In the genomic region with DNA sequence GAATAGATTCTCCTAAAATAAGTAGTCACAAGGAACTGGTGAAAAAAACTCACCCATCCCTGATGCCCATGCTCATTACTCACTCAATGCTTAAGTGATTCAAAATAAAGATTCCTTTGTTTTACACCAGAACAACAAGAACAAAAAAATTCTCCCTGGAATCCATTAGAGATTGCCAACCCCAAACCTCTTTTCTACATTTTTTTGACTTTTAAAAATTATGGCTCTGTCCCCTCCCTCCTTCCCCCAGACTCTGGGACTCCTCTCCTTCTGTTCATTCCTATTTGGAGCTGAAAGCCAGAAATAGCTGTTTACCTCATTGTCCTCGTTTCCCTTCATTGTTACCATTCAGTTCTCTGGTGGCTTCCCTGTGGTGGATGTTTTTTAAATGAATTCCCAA, we compare ENCODE assay signal across 19 cellular contexts.
A peak's percentile ranks its signal among the peaks of the same experiment; 100 is the strongest.
DNase-seq lines count a peak whose midpoint lies in the region; ATAC-seq and TF ChIP-seq lines count a peak whose summit lies in the region.
"Had no signal": no experiment of that assay in that cellular context is flagged by ENCODE, and none has a peak within 500 bp of the region (broad histone marks: within the 10 kb centered on the region; RNA-seq: fewer than 3 reads in every experiment).

No MANE protein-coding gene starts in this region.

- H2BK20ac ChIP-seq in IMR-90 (ENCODE audit: low read depth, low read length) = no peak overlapping the region

- CTCF ChIA-PET in IMR-90 (lab: Yijun Ruan, JAX) = no interaction called here

- ATAC-seq in IMR-90 (ENCODE audit: low read depth) = no peak
- ATAC-seq: sciatic nerve; stimulated activated naive CD8-positive, alpha-beta T cell treated with anti-CD3 and anti-CD28 coated beads, Interleukin-15, amount 100 ng/mL, for 72 hours had no signal

- POLR2A ChIA-PET in IMR-90 (lab: Charles Lee; ENCODE audit: unreplicated experiment) = no interaction called here

- H2BK5ac ChIP-seq in IMR-90 (ENCODE audit: low read depth, low read length, poor library complexity, severe bottlenecking) = no peak overlapping the region

- no peak for TF ChIP-seq CTCF in IMR-90 (conservative IDR thresholded peaks at IDR 0.05; ENCODE audit: low read depth, low read length)
- no peak for TF ChIP-seq CTCF in ascending aorta (IDR thresholded peaks at IDR 0.05)

- dilution Hi-C loops in IMR-90 (cut with HindIII; ENCODE audit: low sequenced_read_pairs, unreplicated experiment) = no loop called here

- no peaks in the 10 kb centered on the region for H3K36me3 ChIP-seq in IMR-90 (ENCODE audit: control insufficient read depth, insufficient read depth, low read length)
- no peaks in the 10 kb centered on the region for H3K36me3 ChIP-seq in ascending aorta
- H3K36me3 ChIP-seq: esophagus muscularis mucosa had no signal

- no peak overlapping the region for H3K23ac ChIP-seq in IMR-90 (ENCODE audit: low read depth, low read length)

- intact Hi-C loops in IMR-90 (cut with micrococcal nuclease) = no loop called here
- intact Hi-C loops in ascending aorta (cut with DNase I) = loop anchor here (5.0 kb wide), 1 partner anchor 36 kb away; no protein-coding TSS in a partner anchor

- DNase-seq in A172 (ENCODE audit: low spot score) (peak; percentile 39), IMR-90 (peak; percentile 21), cerebellum (ENCODE audit: low spot score) (peak; percentile 65), kidney tubule cell (ENCODE audit: low spot score) (peak; percentile 76), NCI-H82 treated with DMSO at 0.1 percent for 48 hours (lab: John Stamatoyannopoulos, UW; ENCODE audit: unreplicated experiment) (no peak), NOMO-1 treated with dmso at 0.1 percent for 144 hours (lab: John Stamatoyannopoulos, UW; ENCODE audit: unreplicated experiment) (no peak), activated T-cell treated with anti-CD3 and anti-CD28 coated beads for 4 hours (no peak), ascending aorta (ENCODE audit: low spot score in 2 of 2) (no peak)
- DNase-seq: activated CD4-positive, alpha-beta T cell treated with anti-CD3 and anti-CD28 coated beads, Interleukin-2, amount 10 ng/mL, durations not matched to agents 24 days and 14 days; activated naive CD4-positive, alpha-beta T cell treated with Interleukin-2 at 50 U/mL for 16 hours; CD4-positive, alpha-beta T cell; midbrain; MM.1S; NCI-H187; NCI-H526 treated with DMSO at 0.1 percent for 48 hours; stimulated activated CD4-positive, alpha-beta T cell treated with anti-CD3 and anti-CD28 coated beads, Interleukin-1b, Interleukin-23, amount 100 ng/mL, for 48 hours; stimulated activated naive CD8-positive, alpha-beta T cell treated with anti-CD3 and anti-CD28 coated beads, Interleukin-15, amount 100 ng/mL, for 72 hours had no signal

- H3K4me3 ChIP-seq in IMR-90 (ENCODE audit: insufficient read depth, low read depth, low read length) = no peak overlapping the region
- no peak overlapping the region for H3K4me3 ChIP-seq in ascending aorta
- H3K4me3 ChIP-seq: esophagus muscularis mucosa had no signal

- H2BK120ac ChIP-seq in IMR-90 (ENCODE audit: low read depth, low read length) = no peak overlapping the region

- H2AFZ ChIP-seq in IMR-90 (replicated peaks; ENCODE audit: low read length, poor library complexity) = no peak overlapping the region

- in situ Hi-C loops in IMR-90 (cut with MboI; ENCODE audit: low sequenced_read_pairs) = no loop called here

- peaks cover 0 to 4% of the 10 kb centered on the region in 2 experiments; a peak in 1 of 4 replicates for H3K79me1 ChIP-seq in IMR-90 (ENCODE audit: low read depth in 1 of 2, low read length in 2 of 2)

- peaks cover 12% of the 10 kb centered on the region for H3K4me1 ChIP-seq in IMR-90 (ENCODE audit: control insufficient read depth, insufficient read depth, low read length)
- no peaks in the 10 kb centered on the region for H3K4me1 ChIP-seq in ascending aorta

- H4K5ac ChIP-seq in IMR-90 (ENCODE audit: low read depth, low read length) = no peak overlapping the region

- H3K9ac ChIP-seq in IMR-90 (ENCODE audit: low read depth, low read length) = no peak overlapping the region

- no peak overlapping the region for H4K91ac ChIP-seq in IMR-90 (ENCODE audit: insufficient read depth, low read depth, low read length)

- H3K27ac ChIP-seq in IMR-90 (ENCODE audit: insufficient read depth, low read length) (no peak overlapping the region), ascending aorta (no peak overlapping the region)

- BruUV-seq in IMR-90 (replicated peaks; lab: Mats Ljungman, UMichigan) = no TSS peak

- no peak for TF ChIP-seq POLR2A in IMR-90 (IDR thresholded peaks at IDR 0.05; ENCODE audit: low read depth, low read length)

- H2AK5ac ChIP-seq in IMR-90 (ENCODE audit: low read depth, low read length) = no peak overlapping the region

- no peak overlapping the region for H2BK15ac ChIP-seq in IMR-90 (ENCODE audit: low read depth, low read length)

- no peak overlapping the region; the same call in 1 of the 2 replicates for H3K14ac ChIP-seq in IMR-90 (replicated peaks; ENCODE audit: low read depth, low read length)

- WGBS in IMR-90 (ENCODE audit: extremely low coverage in 2 of 2, insufficient read length in 1 of 2), 2 experiments = no CpG with 5 or more reads among the region's 1 CpG

- H3K27me3 ChIP-seq in IMR-90 (ENCODE audit: control insufficient read depth, insufficient read depth, low read length) = peaks cover 2% of the 10 kb centered on the region; the same call in 1 of the 2 replicates
- H3K27me3 ChIP-seq in ascending aorta = no peaks in the 10 kb centered on the region

- no peak overlapping the region for H2AK9ac ChIP-seq in IMR-90 (replicated peaks; ENCODE audit: low read depth, low read length, poor library complexity)

- H4K20me1 ChIP-seq in IMR-90 (ENCODE audit: insufficient read depth, low read length) = no peaks in the 10 kb centered on the region

- no peak overlapping the region for H3K4ac ChIP-seq in IMR-90 (ENCODE audit: low read depth, low read length)

- H4K8ac ChIP-seq in IMR-90 (ENCODE audit: low read depth in 2 of 2, low read length in 2 of 2) = no peak overlapping the region; a peak in 1 of 4 replicates

- no peak overlapping the region for H3K18ac ChIP-seq in IMR-90 (ENCODE audit: low read depth, low read length)

- H3K9me3 ChIP-seq in IMR-90 (ENCODE audit: control insufficient read depth, insufficient read depth, low read length) (no peaks in the 10 kb centered on the region), ascending aorta (no peaks in the 10 kb centered on the region)
- H3K9me3 ChIP-seq: esophagus muscularis mucosa had no signal

- no peak for TF ChIP-seq RAD21 in IMR-90 (IDR thresholded peaks at IDR 0.05; ENCODE audit: low read length)

- no peak overlapping the region for H3K56ac ChIP-seq in IMR-90 (ENCODE audit: extremely low read depth, insufficient read depth, low read length)

- H3K9me1 ChIP-seq in IMR-90 (ENCODE audit: insufficient read depth, low read length) = peaks cover 11% of the 10 kb centered on the region

- H3K4me2 ChIP-seq in IMR-90 (ENCODE audit: low read depth, low read length) = no peak overlapping the region

TF ChIP-seq in IMR-90, 13 proteins besides CTCF, POLR2A, EP300 and RAD21:
- TF ChIP-seq MXI1 (IDR thresholded peaks at IDR 0.05; ENCODE audit: borderline replicate concordance, low read depth, low read length) (no peak), RCOR1 (IDR thresholded peaks at IDR 0.05; ENCODE audit: insufficient replicate concordance, low read length) (no peak), MAZ (IDR thresholded peaks at IDR 0.05; ENCODE audit: borderline replicate concordance, low read depth, low read length) (no peak), SMC3 (IDR thresholded peaks at IDR 0.05; ENCODE audit: low read depth, low read length) (no peak), RFX5 (IDR thresholded peaks at IDR 0.05; ENCODE audit: low read depth, low read length) (no peak), CEBPB (IDR thresholded peaks at IDR 0.05; ENCODE audit: low read depth, low read length) (no peak), USF2 (IDR thresholded peaks at IDR 0.05; ENCODE audit: low read depth, low read length) (no peak), NFE2L2 (IDR thresholded peaks at IDR 0.05; ENCODE audit: low read depth, low read length) (no peak), MAFK (IDR thresholded peaks at IDR 0.05; ENCODE audit: low read depth, low read length) (no peak), CHD1 (IDR thresholded peaks at IDR 0.05; ENCODE audit: low read depth, low read length) (no peak), BHLHE40 (IDR thresholded peaks at IDR 0.05; ENCODE audit: low read depth, low read length) (no peak), FOS (IDR thresholded peaks at IDR 0.05; ENCODE audit: low read depth, low read length) (no peak)
- TF ChIP-seq, protein P1, sequence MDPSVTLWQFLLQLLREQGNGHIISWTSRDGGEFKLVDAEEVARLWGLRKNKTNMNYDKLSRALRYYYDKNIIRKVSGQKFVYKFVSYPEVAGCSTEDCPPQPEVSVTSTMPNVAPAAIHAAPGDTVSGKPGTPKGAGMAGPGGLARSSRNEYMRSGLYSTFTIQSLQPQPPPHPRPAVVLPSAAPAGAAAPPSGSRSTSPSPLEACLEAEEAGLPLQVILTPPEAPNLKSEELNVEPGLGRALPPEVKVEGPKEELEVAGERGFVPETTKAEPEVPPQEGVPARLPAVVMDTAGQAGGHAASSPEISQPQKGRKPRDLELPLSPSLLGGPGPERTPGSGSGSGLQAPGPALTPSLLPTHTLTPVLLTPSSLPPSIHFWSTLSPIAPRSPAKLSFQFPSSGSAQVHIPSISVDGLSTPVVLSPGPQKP (IDR thresholded peaks at IDR 0.05; ENCODE audit: borderline replicate concordance, low read depth, low read length) = no peak

Comparison
In these comparisons a context has a peak if more than half of its experiments do, and no peak if none do; other contexts are left out.
1. DNase-seq: peak in A172 (single experiment), IMR-90 (single experiment), cerebellum (single experiment) and kidney tubule cell (single experiment); none in NCI-H82 treated with DMSO at 0.1 percent for 48 hours (single experiment), NOMO-1 treated with dmso at 0.1 percent for 144 hours (single experiment), activated T-cell treated with anti-CD3 and anti-CD28 coated beads for 4 hours (single experiment) and ascending aorta (0 of 2).